25 cellular contexts compared by ENCODE assay signal in genomic region chr12:72288911-72289310, GRCh38. TPM values are rescaled to one million over a fixed set of nuclear protein-coding genes. Genes with fewer than 3 reads are reported as not detected.
"Had no signal": no experiment of that assay in that cellular context is flagged by ENCODE, and none has a peak within 500 bp of the region (broad histone marks: within the 10 kb centered on the region; RNA-seq: fewer than 3 reads in every experiment).

No MANE protein-coding gene starts in this region.

- H3K36me3 ChIP-seq: Peyer's patch had no signal

- H3K4me3 ChIP-seq: Peyer's patch, SJSA1 had no signal

- H3K27ac ChIP-seq: Peyer's patch, SJSA1 had no signal

- H3K4me1 ChIP-seq: Peyer's patch had no signal

- H3K9me3 ChIP-seq: Peyer's patch had no signal

- DNase-seq: activated B cell treated with CpG ODN at 0.5 μM for 24 hours; activated CD4-positive, alpha-beta memory T cell treated with anti-CD3 and anti-CD28 coated beads for 36 hours; activated CD4-positive, alpha-beta T cell treated with anti-CD3 and anti-CD28 coated beads, Interleukin-2, amount 10 ng/mL, durations not matched to agents 7 days and 5 days; activated gamma-delta T cell; activated naive CD4-positive, alpha-beta T cell treated with anti-CD3 and anti-CD28 coated beads for 36 hours; activated T-cell treated with anti-CD3 and anti-CD28 coated beads for 4 hours; activated T-cell treated with anti-CD3 and anti-CD28 coated beads, Interleukin-2, amount 50 U/mL, for 48 hours; amygdala; KG1; NCI-H146; NCI-H187 treated with DMSO at 0.1 percent for 48 hours; NCI-H345; NCI-H510A; NCI-H69; NK-92 treated with Interleukin-12 subunit alpha and Interleukin-12 subunit beta, amount 100 ng/mL, for 24 hours; Peyer's patch; SHP77; SW 1271 had no signal

- H3K27me3 ChIP-seq: Peyer's patch, SJSA1 had no signal

- ATAC-seq: activated T-helper 17 cell treated with anti-CD3 and anti-CD28 coated beads, Interleukin-2, amount 50 U/mL, for 72 hours; SK-N-SH treated with all-trans-retinoic acid at 6 μM for 48 hours had no signal

RNA-seq across cellular contexts. Expression of gene TRHDE, which starts 16.7 kb away (rescaled TPM):
- total RNA-seq: activated B cell treated with CpG ODN at 0.5 μM for 24 hours; activated CD4-positive, alpha-beta memory T cell treated with anti-CD3 and anti-CD28 coated beads for 36 hours; activated CD4-positive, alpha-beta T cell treated with anti-CD3 and anti-CD28 coated beads, Interleukin-2, amount 10 ng/mL, durations not matched to agents 7 days and 5 days; activated CD8-positive, alpha-beta memory T cell treated with anti-CD3 and anti-CD28 coated beads for 36 hours; activated naive CD4-positive, alpha-beta T cell treated with anti-CD3 and anti-CD28 coated beads for 36 hours; activated T-helper 17 cell treated with anti-CD3 and anti-CD28 coated beads, Interleukin-2, amount 50 U/mL, for 72 hours; LHCN-M2; T-helper 1 cell treated with Interleukin-12 subunit alpha and Interleukin-12 subunit beta and Interleukin-4 antibody, amounts not matched to agents 30 ng/mL and 1 ng/mL, for 36 hours had no signal
- polyA plus RNA-seq: IgD-negative memory B cell had no signal
